ENCODE assay signal across 2 cellular contexts in genomic region chr16:29842732-29843346, GRCh38.
TF ChIP-seq lines count a peak whose summit lies in the region.

No MANE protein-coding gene starts in this region.

TF ChIP-seq in A549, 52 proteins besides CTCF, POLR2A, EP300 and RAD21:
- no peak for TF ChIP-seq JUNB (IDR thresholded peaks at IDR 0.05)
- no peak for TF ChIP-seq HEYL (CRISPR knock-in tag; IDR thresholded peaks at IDR 0.05)
- TF ChIP-seq RARB (CRISPR knock-in tag; IDR thresholded peaks at IDR 0.05): no peak
- TF ChIP-seq HOXB13 (CRISPR knock-in tag; IDR thresholded peaks at IDR 0.05; ENCODE audit: low read depth): no peak
- TF ChIP-seq FOSL2 (IDR thresholded peaks at IDR 0.05): no peak
- no peak for TF ChIP-seq FOSL2 (CRISPR knock-in tag; IDR thresholded peaks at IDR 0.05)
- TF ChIP-seq ESRRA (IDR thresholded peaks at IDR 0.05; ENCODE audit: borderline replicate concordance, low read length): no peak
- TF ChIP-seq HES2 (IDR thresholded peaks at IDR 0.05): no peak
- TF ChIP-seq RCOR1 (IDR thresholded peaks at IDR 0.05; ENCODE audit: low read depth, low read length): no peak
- no peak for TF ChIP-seq RFX5 (IDR thresholded peaks at IDR 0.05)
- TF ChIP-seq BCL3 (IDR thresholded peaks at IDR 0.05): no peak
- TF ChIP-seq KDM1A (IDR thresholded peaks at IDR 0.05; ENCODE audit: low read depth): no peak
- no peak for TF ChIP-seq HOXB5 (CRISPR knock-in tag; IDR thresholded peaks at IDR 0.05)
- TF ChIP-seq HOXA7 (CRISPR knock-in tag; IDR thresholded peaks at IDR 0.05): no peak
- TF ChIP-seq TP53 (CRISPR knock-in tag; IDR thresholded peaks at IDR 0.05): no peak
- TF ChIP-seq KDM5A (IDR thresholded peaks at IDR 0.05): no peak
- TF ChIP-seq REST (IDR thresholded peaks at IDR 0.05): no peak
- no peak for TF ChIP-seq ZNF302 (CRISPR knock-in tag; IDR thresholded peaks at IDR 0.05)
- no peak for TF ChIP-seq CHD4 (IDR thresholded peaks at IDR 0.05; ENCODE audit: borderline replicate concordance)

TF ChIP-seq in H1, 55 proteins besides CTCF, POLR2A, EP300 and RAD21:
- no peak for TF ChIP-seq FOSL1 (IDR thresholded peaks at IDR 0.05; ENCODE audit: insufficient read depth, low read depth, low read length)
TF ChIP-seq in H1: peak in this region for 0.
